Comparison of ENCODE assay signal across 1 cellular context in genomic region chr13:46778095-46778494, GRCh38.
TF ChIP-seq lines count a peak whose summit lies in the region.

No MANE protein-coding gene starts in this region.

TF ChIP-seq in IMR-90, 13 proteins besides CTCF, POLR2A, EP300 and RAD21 (continued from another document):
- TF ChIP-seq ELK1 (IDR thresholded peaks at IDR 0.05; ENCODE audit: borderline replicate concordance, low read depth, low read length) (no peak), MAZ (IDR thresholded peaks at IDR 0.05; ENCODE audit: borderline replicate concordance, low read depth, low read length) (no peak), CHD1 (IDR thresholded peaks at IDR 0.05; ENCODE audit: low read depth, low read length) (no peak), MXI1 (IDR thresholded peaks at IDR 0.05; ENCODE audit: borderline replicate concordance, low read depth, low read length) (no peak), RCOR1 (IDR thresholded peaks at IDR 0.05; ENCODE audit: insufficient replicate concordance, low read length) (no peak), FOS (IDR thresholded peaks at IDR 0.05; ENCODE audit: low read depth, low read length) (no peak), CEBPB (IDR thresholded peaks at IDR 0.05; ENCODE audit: low read depth, low read length) (no peak), USF2 (IDR thresholded peaks at IDR 0.05; ENCODE audit: low read depth, low read length) (no peak), SMC3 (IDR thresholded peaks at IDR 0.05; ENCODE audit: low read depth, low read length) (no peak), NFE2L2 (IDR thresholded peaks at IDR 0.05; ENCODE audit: low read depth, low read length) (no peak), MAFK (IDR thresholded peaks at IDR 0.05; ENCODE audit: low read depth, low read length) (no peak)
